In genomic region chr7:23472046-23472445, GRCh38 we compare ENCODE assay signal across 10 cellular contexts. TPM values are rescaled to one million over a fixed set of nuclear protein-coding genes. Genes with fewer than 3 reads are reported as not detected.
DNase-seq lines count a peak whose midpoint lies in the region; ATAC-seq and TF ChIP-seq lines count a peak whose summit lies in the region.
"Had no signal": no experiment of that assay in that cellular context is flagged by ENCODE, and none has a peak within 500 bp of the region (broad histone marks: within the 10 kb centered on the region; RNA-seq: fewer than 3 reads in every experiment).

No MANE protein-coding gene starts in this region.

- no peaks in the 10 kb centered on the region for H3K36me3 Mint-ChIP-seq in activated B cell treated with CpG ODN at 0.5 μM for 24 hours (ENCODE audit: low read depth)
- peaks cover 2% of the 10 kb centered on the region for H3K36me3 Mint-ChIP-seq in neural crest cell (ENCODE audit: low read depth)

- H2AFZ ChIP-seq in KMS-11 (ENCODE audit: low read depth), result no peak overlapping the region

- H3K27ac ChIP-seq in KMS-11, result peak overlapping the region; percentile 95
- H3K27ac ChIP-seq in Peyer's patch, result no peak overlapping the region
- H3K27ac ChIP-seq: BLaER1 treated with 17β-estradiol and CSF1 and Interleukin-3, amounts not matched to agents 10 nM and 100 nM had no signal

- CTCF ChIA-PET in activated B cell treated with CpG ODN at 0.5 μM for 24 hours (lab: Charles Lee), result interaction anchor here (1.0 to 1.2 kb wide), 2 partner anchors 114 to 194 kb away, joined by 3 to 6 read pairs; no protein-coding TSS in a partner anchor

- H3K9me3 ChIP-seq in Peyer's patch, result peaks cover 0 to 9% (median 0%) of the 10 kb centered on the region in 4 donors

- H3K4me3 Mint-ChIP-seq in activated B cell treated with CpG ODN at 0.5 μM for 24 hours (peak overlapping the region; percentile 24), neural crest cell (peak overlapping the region; percentile 98)

- no peaks in the 10 kb centered on the region for H3K27me3 ChIP-seq in KMS-11 (ENCODE audit: insufficient read depth, low read depth)
- peaks cover 7 to 87% of the 10 kb centered on the region in 2 donors for H3K27me3 ChIP-seq in Peyer's patch

- TF ChIP-seq CTCF in KMS-11 (conservative IDR thresholded peaks at IDR 0.05; ENCODE audit: low read depth, low read length), result no peak
- TF ChIP-seq CTCF in activated B cell treated with CpG ODN at 0.5 μM for 24 hours (IDR thresholded peaks at IDR 0.05), result no peak
- TF ChIP-seq CTCF in neural crest cell (conservative IDR thresholded peaks at IDR 0.05), result no peak
- TF ChIP-seq CTCF in Peyer's patch (IDR thresholded peaks at IDR 0.05), result no peak

- H3K27me3 Mint-ChIP-seq in activated B cell treated with CpG ODN at 0.5 μM for 24 hours, result peaks cover 58% of the 10 kb centered on the region
- H3K27me3 Mint-ChIP-seq in neural crest cell (ENCODE audit: low read depth), result peaks cover 11% of the 10 kb centered on the region

- peaks cover 47% of the 10 kb centered on the region for H3K4me1 Mint-ChIP-seq in activated B cell treated with CpG ODN at 0.5 μM for 24 hours
- H3K4me1 Mint-ChIP-seq in neural crest cell, result peaks cover 48% of the 10 kb centered on the region

- peaks cover 86% of the 10 kb centered on the region for H3K79me2 ChIP-seq in KMS-11 (ENCODE audit: insufficient read depth, low read depth)

- H3K9ac ChIP-seq in KMS-11, result peak overlapping the region; percentile 94
- H3K9ac ChIP-seq: BLaER1 treated with 17β-estradiol and CSF1 and Interleukin-3, amounts not matched to agents 10 nM and 100 nM had no signal

- H4K20me1 ChIP-seq in KMS-11 (ENCODE audit: insufficient read depth), result peaks cover 11% of the 10 kb centered on the region

- no peak for TF ChIP-seq POLR2A in Peyer's patch (IDR thresholded peaks at IDR 0.05)

- H3K9me3 Mint-ChIP-seq in activated B cell treated with CpG ODN at 0.5 μM for 24 hours (no peaks in the 10 kb centered on the region), neural crest cell (no peaks in the 10 kb centered on the region)
- H3K9me3 Mint-ChIP-seq: activated CD8-positive, alpha-beta T cell treated with anti-CD3 and anti-CD28 coated beads for 36 hours had no signal

- H3K4me3 ChIP-seq in KMS-11 (IDR thresholded peaks at IDR 0.05; ENCODE audit: insufficient read depth, low read depth, low read length) (peak overlapping the region; percentile 3), Peyer's patch (no peak overlapping the region)

- DNase-seq in NCI-H82 (lab: John Stamatoyannopoulos, UW), result peak; percentile 31
- no peak for DNase-seq in NCI-H82 treated with DMSO at 0.1 percent for 48 hours (lab: John Stamatoyannopoulos, UW; ENCODE audit: unreplicated experiment)
- DNase-seq in activated B cell treated with CpG ODN at 0.5 μM for 24 hours, result no peak
- DNase-seq in neural crest cell (ENCODE audit: low read depth, low spot score), result no peak
- DNase-seq in HCEC 1CT, result no peak
- no peak for DNase-seq in Peyer's patch
- DNase-seq: activated CD8-positive, alpha-beta T cell treated with anti-CD3 and anti-CD28 coated beads for 36 hours had no signal

- no peak for ATAC-seq in activated B cell treated with CpG ODN at 0.5 μM for 24 hours (ENCODE audit: low read depth)
- no peak for ATAC-seq in GM21825 (IDR thresholded peaks at IDR 0.05; ENCODE audit: unreplicated experiment)
- ATAC-seq: activated CD8-positive, alpha-beta T cell treated with anti-CD3 and anti-CD28 coated beads for 36 hours had no signal

- H3K27ac Mint-ChIP-seq in activated B cell treated with CpG ODN at 0.5 μM for 24 hours (peak overlapping the region; percentile 56), neural crest cell (ENCODE audit: unreplicated experiment) (peak overlapping the region; percentile 90)
- H3K27ac Mint-ChIP-seq: activated CD8-positive, alpha-beta T cell treated with anti-CD3 and anti-CD28 coated beads for 36 hours had no signal

- peak overlapping the region; percentile 99 for H3K4me2 ChIP-seq in KMS-11

- H3K4me1 ChIP-seq in KMS-11 (ENCODE audit: low read depth, poor library complexity, severe bottlenecking), result peaks cover 3% of the 10 kb centered on the region
- peaks cover 10 to 59% (median 36%) of the 10 kb centered on the region in 4 donors for H3K4me1 ChIP-seq in Peyer's patch

- POLR2A ChIA-PET in activated B cell treated with CpG ODN at 0.5 μM for 24 hours (lab: Charles Lee), result interaction anchor here (0.6 kb wide), 1 partner anchor 907 kb away, joined by 3 read pairs; no protein-coding TSS in a partner anchor

- H3K36me3 ChIP-seq in KMS-11 (ENCODE audit: insufficient read depth), result 0 out of 2 replicates have a peak, but pooled peaks cover under 1% of the 10 kb centered on the region
- no peaks in the 10 kb centered on the region for H3K36me3 ChIP-seq in Peyer's patch
- H3K36me3 ChIP-seq: BLaER1 treated with 17β-estradiol and CSF1 and Interleukin-3, amounts not matched to agents 10 nM and 100 nM had no signal

- intact Hi-C loops in activated B cell treated with CpG ODN at 0.5 μM for 24 hours (cut with micrococcal nuclease), result loop anchor here (5.0 kb wide), 2 partner anchors 125 to 365 kb away; partner anchors contain the start of genes CCDC126 and KLHL7

RNA-seq across cellular contexts. Expression of gene IGF2BP3, which starts 1.8 kb away (rescaled TPM):
- 7.4 and 10.3 TPM in 2 replicates for total RNA-seq in activated B cell treated with CpG ODN at 0.5 μM for 24 hours
- total RNA-seq in neural crest cell, result 117 and 118 TPM in 2 replicates
- 1 to 10 TPM in 1 of 4 donors, not detected in 3; 1.1 TPM for total RNA-seq in Peyer's patch

RNA-seq across cellular contexts. Expression of gene TRA2A, which starts 59.7 kb away (rescaled TPM):
- total RNA-seq in activated B cell treated with CpG ODN at 0.5 μM for 24 hours (123 and 144 TPM in 2 replicates), neural crest cell (120 and 132 TPM in 2 replicates), Peyer's patch (100 to 1,000 TPM in 1 of 4 donors, 10 to 100 TPM in 3; 30.5 to 108 (median 56.4) TPM)

Comparison
In these comparisons a context has a peak if more than half of its experiments do, and no peak if none do; other contexts are left out.
1. RNA of gene IGF2BP3, which starts 1.8 kb away (total RNA-seq): 117 to 118 TPM in neural crest cell; 7.4 to 10.3 TPM in activated B cell treated with CpG ODN at 0.5 μM for 24 hours and 1.1 TPM in Peyer's patch; every median in the first group is over 10 times any median in the second.